Comparison of ENCODE assay signal across 10 cellular contexts in the genomic region with DNA sequence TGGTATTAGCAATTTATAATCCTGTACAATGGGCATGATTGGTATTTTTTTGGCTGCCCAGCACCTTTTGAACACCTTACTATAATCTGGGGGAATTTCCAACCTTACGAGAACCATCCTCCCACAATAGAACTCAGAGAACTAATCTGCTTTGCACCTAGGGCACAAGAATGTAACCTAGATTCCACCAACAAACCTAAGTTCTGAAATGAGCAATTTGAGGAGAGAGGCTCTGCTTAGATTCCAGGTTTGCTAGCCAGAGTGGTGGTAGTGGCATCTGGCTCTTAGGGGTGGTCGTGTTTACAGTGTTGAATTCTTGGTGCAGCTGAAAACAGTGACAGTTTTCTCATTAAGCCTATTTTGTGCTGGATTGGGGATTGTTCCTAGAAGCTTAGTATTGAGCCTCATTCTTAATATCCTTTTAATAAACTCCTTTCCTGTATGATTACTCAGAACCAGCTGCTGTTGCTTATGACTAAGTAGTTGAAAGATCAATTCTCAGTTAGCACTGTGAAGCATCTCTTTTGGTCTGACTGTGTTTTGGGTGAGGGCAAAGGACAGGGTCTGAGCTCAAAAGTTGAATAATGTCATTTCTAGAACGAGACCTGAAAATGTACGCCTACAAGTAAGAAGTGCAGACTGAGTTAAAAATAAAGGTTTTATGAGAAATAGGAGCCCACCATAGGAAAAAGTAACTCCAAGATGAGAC.
A peak's percentile ranks its signal among the peaks of the same experiment; 100 is the strongest.
DNase-seq lines count a peak whose midpoint lies in the region; ATAC-seq, FAIRE-seq and TF ChIP-seq lines count a peak whose summit lies in the region.
"Had no signal": no experiment of that assay in that cellular context is flagged by ENCODE, and none has a peak within 500 bp of the region (broad histone marks: within the 10 kb centered on the region; RNA-seq: fewer than 3 reads in every experiment).

No MANE protein-coding gene starts in this region.

- H3K9me3 ChIP-seq in neural progenitor cell (ENCODE audit: low read depth), result peaks cover 5% of the 10 kb centered on the region

- no peak overlapping the region for H3K4me3 ChIP-seq in neural progenitor cell

- no peak overlapping the region for H3K27ac ChIP-seq in neural progenitor cell

- no peak overlapping the region for H2AFZ ChIP-seq in neural progenitor cell (replicated peaks)

- DNase-seq in GM18507 (ENCODE audit: extremely low spot score, insufficient read length, low read depth), result no peak
- DNase-seq in dermis blood vessel endothelial cell, result peak; percentile 56
- no peak for DNase-seq in NCI-H226
- no peak for DNase-seq in activated CD8-positive, alpha-beta memory T cell treated with anti-CD3 and anti-CD28 coated beads, Interleukin-2, amount 50 U/mL, for 48 hours
- DNase-seq in SW 1271 (lab: John Stamatoyannopoulos, UW), result no peak
- no peak for DNase-seq in neural progenitor cell (ENCODE audit: low spot score)
- DNase-seq: central memory CD4-positive, alpha-beta T cell; T-helper 17 cell had no signal

- TF ChIP-seq CTCF in neural progenitor cell (IDR thresholded peaks at IDR 0.05), result no peak

- H3K4me1 Mint-ChIP-seq in neural progenitor cell, result peaks cover 5% of the 10 kb centered on the region

- H4K20me1 ChIP-seq in neural progenitor cell (ENCODE audit: low read depth), result no peaks in the 10 kb centered on the region

- H3K36me3 Mint-ChIP-seq in neural progenitor cell, result peaks cover 8% of the 10 kb centered on the region

- no peak overlapping the region for H3K27ac Mint-ChIP-seq in neural progenitor cell
- H3K27ac Mint-ChIP-seq: T-helper 17 cell had no signal

- H3K4me3 Mint-ChIP-seq in neural progenitor cell, result no peak overlapping the region
- H3K4me3 Mint-ChIP-seq: T-helper 17 cell had no signal

- H3K4me1 ChIP-seq in neural progenitor cell, result peaks cover 6% of the 10 kb centered on the region

- no peaks in the 10 kb centered on the region for H3K36me3 ChIP-seq in neural progenitor cell

- H3K9me3 Mint-ChIP-seq in neural progenitor cell, result peaks cover 14% of the 10 kb centered on the region

- H3K4me2 ChIP-seq in neural progenitor cell, result no peak overlapping the region

- peak; percentile 70 for FAIRE-seq in GM18507 (lab: Jason Lieb, UNC)

- H3F3A ChIP-seq in neural progenitor cell (ENCODE audit: low read depth), result no peaks in the 10 kb centered on the region

- no peaks in the 10 kb centered on the region for H3K79me2 ChIP-seq in neural progenitor cell (ENCODE audit: low read depth)

- no peaks in the 10 kb centered on the region for H3K27me3 ChIP-seq in neural progenitor cell

- no peak overlapping the region for H3K9ac ChIP-seq in neural progenitor cell

- no peaks in the 10 kb centered on the region for H3K27me3 Mint-ChIP-seq in neural progenitor cell (ENCODE audit: insufficient read depth, low read depth)
- H3K27me3 Mint-ChIP-seq: T-helper 17 cell had no signal

- peak; percentile 61 for ATAC-seq in GM21367 (IDR thresholded peaks at IDR 0.05; ENCODE audit: unreplicated experiment)
- peak; percentile 87 for ATAC-seq in HG03135 (IDR thresholded peaks at IDR 0.05; ENCODE audit: unreplicated experiment)
- ATAC-seq: T-helper 17 cell had no signal
